ENCODE assay signal across 18 cellular contexts in the genomic region with DNA sequence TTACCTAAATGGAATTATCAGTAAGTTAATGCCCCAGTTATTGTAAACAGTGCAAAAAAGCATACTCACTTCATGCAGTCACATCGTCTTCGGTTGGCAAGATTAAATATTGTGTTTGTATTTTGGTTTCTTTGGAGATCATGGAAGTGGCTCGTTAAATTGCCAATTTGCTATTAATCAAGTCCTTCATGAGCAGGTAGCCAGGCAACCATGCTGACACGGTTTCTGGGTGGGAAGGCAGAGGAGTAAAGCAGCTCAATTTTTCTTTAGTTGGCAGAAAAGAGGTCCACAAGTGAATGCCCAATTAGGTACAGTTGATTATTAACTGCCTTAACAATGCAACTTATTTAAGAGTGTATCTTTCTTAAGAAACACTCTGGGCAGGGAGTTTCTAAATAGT. TPM values are rescaled to one million over a fixed set of nuclear protein-coding genes. Genes with fewer than 3 reads are reported as not detected.
DNase-seq lines count a peak whose midpoint lies in the region; ATAC-seq and TF ChIP-seq lines count a peak whose summit lies in the region.
"Had no signal": no experiment of that assay in that cellular context is flagged by ENCODE, and none has a peak within 500 bp of the region (broad histone marks: within the 10 kb centered on the region; RNA-seq: fewer than 3 reads in every experiment).

No MANE protein-coding gene starts in this region.

- H3K9me3 Mint-ChIP-seq in progenitor cell of endocrine pancreas (ENCODE audit: low read depth) = no peaks in the 10 kb centered on the region
- H3K9me3 Mint-ChIP-seq: activated CD4-positive, alpha-beta memory T cell treated with anti-CD3 and anti-CD28 coated beads for 36 hours had no signal

- ATAC-seq in body of pancreas = peak; percentile 35
- ATAC-seq in right cardiac atrium = no peak
- ATAC-seq: left ventricle myocardium superior, psoas muscle had no signal

- H3K9me3 ChIP-seq in body of pancreas (no peaks in the 10 kb centered on the region), right cardiac atrium (ENCODE audit: control insufficient read depth, low read length) (no peaks in the 10 kb centered on the region)
- H3K9me3 ChIP-seq: psoas muscle, stomach, vagina had no signal

- TF ChIP-seq POLR2A in body of pancreas (IDR thresholded peaks at IDR 0.05) = no peak

- H3K27me3 ChIP-seq in body of pancreas (no peaks in the 10 kb centered on the region), right cardiac atrium (ENCODE audit: control insufficient read depth, insufficient read depth) (no peaks in the 10 kb centered on the region)
- H3K27me3 ChIP-seq: stomach, vagina had no signal

- intact Hi-C loops in body of pancreas (cut with DNase I) = no loop called here
- intact Hi-C loops in right cardiac atrium (cut with DNase I) = no loop called here
- intact Hi-C loops in cardiac septum (cut with DNase I) = no loop called here

- H3K4me3 ChIP-seq in body of pancreas (no peak overlapping the region), right cardiac atrium (ENCODE audit: low read length) (no peak overlapping the region)
- H3K4me3 ChIP-seq: psoas muscle, stomach, vagina had no signal

- H3K4me1 ChIP-seq in body of pancreas (peaks cover 5% of the 10 kb centered on the region), right cardiac atrium (ENCODE audit: control insufficient read depth, insufficient read depth, low read length) (no peaks in the 10 kb centered on the region)
- H3K4me1 ChIP-seq: psoas muscle, vagina had no signal

- peak overlapping the region; percentile 12 for H3K4me3 Mint-ChIP-seq in progenitor cell of endocrine pancreas (ENCODE audit: low read depth)
- H3K4me3 Mint-ChIP-seq: activated CD4-positive, alpha-beta memory T cell treated with anti-CD3 and anti-CD28 coated beads for 36 hours had no signal

- DNase-seq in NCI-H2196 (lab: John Stamatoyannopoulos, UW; ENCODE audit: unreplicated experiment) = peak; percentile 29
- DNase-seq in NCI-H2196 treated with DMSO at 0.1 percent for 48 hours (lab: John Stamatoyannopoulos, UW; ENCODE audit: unreplicated experiment) = no peak
- DNase-seq in NCI-H1417 (lab: John Stamatoyannopoulos, UW) = peak; percentile 29 to 95 (median 75)
- DNase-seq in body of pancreas = peak in 2 of 4 donors; percentile 13 to 20
- DNase-seq in progenitor cell of endocrine pancreas (ENCODE audit: low spot score, unreplicated experiment) = no peak
- no peak for DNase-seq in right cardiac atrium
- no peak for DNase-seq in cardiac septum (ENCODE audit: low spot score)
- no peak for DNase-seq in DMS53 treated with DMSO at 0.1 percent for 48 hours (lab: John Stamatoyannopoulos, UW; ENCODE audit: unreplicated experiment)
- DNase-seq: ACHN; activated CD4-positive, alpha-beta memory T cell treated with anti-CD3 and anti-CD28 coated beads for 36 hours; KG1; left ventricle myocardium superior; NCI-H1048; NCI-H524 treated with DMSO at 0.1 percent for 48 hours; psoas muscle; stimulated activated CD4-positive, alpha-beta T cell treated with anti-CD3 and anti-CD28 coated beads, Interleukin-12 subunit alpha, Interleukin-12 subunit beta, amount 100 ng/mL, for 4 hours; stomach had no signal

- WGBS in body of pancreas, 2 donors = 14 to 28% methylated on average over 4 of the region's 4 CpGs
- WGBS in right cardiac atrium = 55% methylated on average over 4 of the region's 4 CpGs

- peaks cover 9 to 41% of the 10 kb centered on the region in 2 donors for H3K36me3 ChIP-seq in body of pancreas (replicated peaks in 1 of 2; ENCODE audit: insufficient read depth in 1 of 2, low read depth in 2 of 2)

- H3K27ac ChIP-seq in body of pancreas (peak overlapping the region in 1 of 4 donors; percentile 23), right cardiac atrium (ENCODE audit: low read length) (no peak overlapping the region)
- H3K27ac ChIP-seq: psoas muscle, stomach, vagina had no signal

- no peaks in the 10 kb centered on the region for H3K27me3 Mint-ChIP-seq in progenitor cell of endocrine pancreas
- H3K27me3 Mint-ChIP-seq: activated CD4-positive, alpha-beta memory T cell treated with anti-CD3 and anti-CD28 coated beads for 36 hours had no signal

- no peak for TF ChIP-seq CTCF in body of pancreas (IDR thresholded peaks at IDR 0.05)
- no peak for TF ChIP-seq CTCF in progenitor cell of endocrine pancreas (IDR thresholded peaks at IDR 0.05; ENCODE audit: unreplicated experiment)

- peaks cover 23% of the 10 kb centered on the region for H3K4me1 Mint-ChIP-seq in progenitor cell of endocrine pancreas (ENCODE audit: low read depth)

- H3K36me3 Mint-ChIP-seq in progenitor cell of endocrine pancreas (ENCODE audit: insufficient read depth) = peaks cover 44% of the 10 kb centered on the region

- H3K27ac Mint-ChIP-seq in progenitor cell of endocrine pancreas = peak overlapping the region; percentile 8
- H3K27ac Mint-ChIP-seq: activated CD4-positive, alpha-beta memory T cell treated with anti-CD3 and anti-CD28 coated beads for 36 hours had no signal

RNA-seq across cellular contexts. Expression of gene PPP4R3A, which starts 43.9 kb away (rescaled TPM):
- total RNA-seq in body of pancreas = 10 to 100 TPM; 47.2 to 71.5 TPM
- 119 and 120 TPM in 2 replicates for total RNA-seq in progenitor cell of endocrine pancreas
- total RNA-seq in right cardiac atrium = 10 to 100 TPM; 44.7 to 48.0 (median 47.1) TPM
- polyA plus RNA-seq in right cardiac atrium = 42.4 TPM
- total RNA-seq in cardiac septum = 45.5 TPM

RNA-seq across cellular contexts. Expression of gene CCDC88C, which starts 48.6 kb away (rescaled TPM):
- 10 to 100 TPM; 36.3 to 57.4 TPM for total RNA-seq in body of pancreas
- 78.1 and 85.5 TPM in 2 replicates for total RNA-seq in progenitor cell of endocrine pancreas
- total RNA-seq in right cardiac atrium = 1 to 10 TPM; 2.5 to 5.4 (median 4.8) TPM
- polyA plus RNA-seq in right cardiac atrium = 2.5 TPM
- total RNA-seq in cardiac septum = 2.6 TPM

Comparison
In these comparisons a context has a peak if more than half of its experiments do, and no peak if none do; other contexts are left out.
1. DNase-seq: peak in NCI-H2196 (single experiment) and NCI-H1417 (3 of 3); none in NCI-H2196 treated with DMSO at 0.1 percent for 48 hours (single experiment), progenitor cell of endocrine pancreas (single experiment), right cardiac atrium (0 of 3), cardiac septum (single experiment) and DMS53 treated with DMSO at 0.1 percent for 48 hours (single experiment).
2. RNA of gene CCDC88C, which starts 48.6 kb away (total RNA-seq): 78.1 to 85.5 TPM in progenitor cell of endocrine pancreas and 36.3 to 57.4 TPM in body of pancreas; 2.5 to 5.4 TPM in right cardiac atrium and 2.6 TPM in cardiac septum (single experiment); every median in the first group is over 4 times any median in the second.